In the genomic region with DNA sequence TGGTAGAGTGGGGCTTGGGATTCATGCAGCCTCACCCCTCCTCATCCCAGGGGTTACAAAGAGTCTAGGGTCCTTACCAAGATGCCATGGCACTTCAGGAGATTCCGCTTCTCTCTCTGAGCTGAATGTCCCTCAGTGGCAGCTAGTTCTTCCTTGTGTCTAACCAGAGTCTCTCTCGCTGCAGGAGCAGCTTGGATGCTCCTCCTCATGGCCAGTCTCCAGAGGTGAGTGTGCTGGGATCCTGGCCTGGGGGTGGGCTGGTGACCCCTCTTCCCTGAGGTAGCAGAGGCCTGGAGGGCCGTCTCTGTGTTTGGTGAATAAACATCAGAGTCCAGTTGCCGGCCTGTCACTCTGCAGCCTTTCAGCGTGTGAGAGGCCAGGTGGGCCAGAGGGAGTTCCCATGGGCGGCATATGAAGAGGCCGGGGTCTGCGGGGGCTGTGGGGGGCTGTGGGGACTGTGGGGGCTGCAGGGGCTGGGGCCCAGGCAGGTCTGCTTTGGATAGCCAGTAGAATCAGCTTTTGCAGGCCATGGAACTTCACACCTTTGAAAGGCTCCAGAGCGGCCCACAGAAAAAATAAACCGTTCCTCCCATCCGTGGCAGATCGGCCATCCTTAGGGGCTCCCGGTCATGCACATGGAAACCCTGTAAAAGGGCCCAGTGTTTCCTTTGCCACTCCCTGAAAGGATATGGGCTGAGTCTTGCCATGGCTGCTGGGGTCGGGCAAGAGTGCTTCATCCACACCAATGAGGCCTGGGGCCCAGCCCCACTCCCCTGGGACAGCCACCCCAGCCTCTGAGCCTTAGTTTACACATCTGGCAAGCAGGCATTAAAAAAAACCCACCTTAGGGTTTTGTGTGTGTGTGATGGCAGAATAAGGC, we compare ENCODE assay signal across 17 cellular contexts.
DNase-seq lines count a peak whose midpoint lies in the region; ATAC-seq and TF ChIP-seq lines count a peak whose summit lies in the region.
"Had no signal": no experiment of that assay in that cellular context is flagged by ENCODE, and none has a peak within 500 bp of the region (broad histone marks: within the 10 kb centered on the region; RNA-seq: fewer than 3 reads in every experiment).

No MANE protein-coding gene starts in this region.

- H3K27me3 ChIP-seq in SK-N-SH (ENCODE audit: insufficient read depth): peaks cover 15% of the 10 kb centered on the region; the same call in 1 of the 2 replicates
- peaks cover 0 to 26% (median 0%) of the 10 kb centered on the region in 3 donors for H3K27me3 ChIP-seq in stomach

- H3K4me2 ChIP-seq in SK-N-SH: no peak overlapping the region

- DNase-seq in SK-N-SH (peak; percentile 45), ecto neural progenitor cell (ENCODE audit: low spot score) (peak; percentile 40), nephron progenitor cell (no peak), stomach (peak; percentile 14), NCI-H1048 (lab: John Stamatoyannopoulos, UW) (no peak)
- no peak for DNase-seq in activated T-cell treated with anti-CD3 and anti-CD28 coated beads, Interleukin-2, amount 50 U/mL, for 24 hours
- DNase-seq: DMS79 treated with DMSO at 0.1 percent for 48 hours, HFFc6, NCI-H1694 treated with DMSO at 0.1 percent for 48 hours, NCI-H510A, NCI-H82, RPMI8226 had no signal

- no peak for TF ChIP-seq POLR2A in stomach (IDR thresholded peaks at IDR 0.05)

- no peak overlapping the region for H2AFZ ChIP-seq in SK-N-SH (ENCODE audit: low read depth)

- no peak overlapping the region for H3K4me3 Mint-ChIP-seq in nephron progenitor cell
- H3K4me3 Mint-ChIP-seq in activated T-cell treated with anti-CD3 and anti-CD28 coated beads, Interleukin-2, amount 50 U/mL, for 24 hours: no peak overlapping the region
- H3K4me3 Mint-ChIP-seq: CD14-positive monocyte, HFFc6 had no signal

- H3K9me2 ChIP-seq in SK-N-SH: no peaks in the 10 kb centered on the region

- no peak for TF ChIP-seq RAD21 in SK-N-SH (IDR thresholded peaks at IDR 0.05; ENCODE audit: low read length)

- H3K9me3 Mint-ChIP-seq in nephron progenitor cell: no peaks in the 10 kb centered on the region
- no peaks in the 10 kb centered on the region for H3K9me3 Mint-ChIP-seq in activated T-cell treated with anti-CD3 and anti-CD28 coated beads, Interleukin-2, amount 50 U/mL, for 24 hours
- H3K9me3 Mint-ChIP-seq: HFFc6 had no signal

- H3K4me3 ChIP-seq in SK-N-SH (ENCODE audit: low read depth in 2 of 2, low read length in 1 of 2): no peak overlapping the region
- H3K4me3 ChIP-seq in stomach: no peak overlapping the region
- H3K4me3 ChIP-seq: K562 had no signal

- H3K9me3 ChIP-seq in SK-N-SH (no peaks in the 10 kb centered on the region), stomach (no peaks in the 10 kb centered on the region)

- H3K27me3 Mint-ChIP-seq in nephron progenitor cell (ENCODE audit: low read depth, poor library complexity): peaks cover 12% of the 10 kb centered on the region
- H3K27me3 Mint-ChIP-seq in activated T-cell treated with anti-CD3 and anti-CD28 coated beads, Interleukin-2, amount 50 U/mL, for 24 hours: peaks cover 25% of the 10 kb centered on the region

- TF ChIP-seq CTCF in SK-N-SH (IDR thresholded peaks at IDR 0.05): no peak
- TF ChIP-seq CTCF in nephron progenitor cell (IDR thresholded peaks at IDR 0.05): no peak
- no peak for TF ChIP-seq CTCF in stomach (IDR thresholded peaks at IDR 0.05)

- H4K20me1 ChIP-seq in SK-N-SH (ENCODE audit: insufficient read depth): no peaks in the 10 kb centered on the region

- intact Hi-C loops in stomach (cut with DNase I; ENCODE audit: low total_unique reads): no loop called here

- no peak overlapping the region for H3K27ac ChIP-seq in SK-N-SH (ENCODE audit: low read depth in 2 of 2, low read length in 1 of 2)
- H3K27ac ChIP-seq in stomach: no peak overlapping the region
- H3K27ac ChIP-seq: 22Rv1 had no signal

- H3K9ac ChIP-seq in SK-N-SH: no peak overlapping the region

- H3K4me1 ChIP-seq in SK-N-SH (ENCODE audit: control insufficient read depth in 1 of 2, insufficient read depth in 2 of 2, low read depth in 1 of 2, low read length in 1 of 2) (no peaks in the 10 kb centered on the region; a peak in 1 of 4 replicates), stomach (no peaks in the 10 kb centered on the region)

- H3K4me1 Mint-ChIP-seq in nephron progenitor cell: peaks cover 80% of the 10 kb centered on the region
- H3K4me1 Mint-ChIP-seq in activated T-cell treated with anti-CD3 and anti-CD28 coated beads, Interleukin-2, amount 50 U/mL, for 24 hours (ENCODE audit: low read depth): no peaks in the 10 kb centered on the region
- H3K4me1 Mint-ChIP-seq: CD14-positive monocyte had no signal

- H3K36me3 ChIP-seq in SK-N-SH (replicated peaks in 1 of 2; ENCODE audit: control insufficient read depth in 1 of 2, insufficient read depth in 2 of 2, low read length in 1 of 2) (no peaks in the 10 kb centered on the region), stomach (no peaks in the 10 kb centered on the region)

- H3K27ac Mint-ChIP-seq in nephron progenitor cell: peak overlapping the region; percentile 79
- H3K27ac Mint-ChIP-seq in activated T-cell treated with anti-CD3 and anti-CD28 coated beads, Interleukin-2, amount 50 U/mL, for 24 hours: no peak overlapping the region
- H3K27ac Mint-ChIP-seq: HFFc6 had no signal

- H3F3A ChIP-seq in SK-N-SH (replicated peaks; ENCODE audit: insufficient read depth): no peaks in the 10 kb centered on the region

- CTCF ChIA-PET in SK-N-SH (lab: Yijun Ruan, JAX): interaction anchor here (0.8 to 2.0 kb wide), 5 partner anchors 9 to 258 kb away, joined by 3 to 9 read pairs (median 6); no protein-coding TSS in a partner anchor

- TF ChIP-seq EP300 in SK-N-SH (IDR thresholded peaks at IDR 0.05; ENCODE audit: borderline replicate concordance in 1 of 2, low read depth in 1 of 2, low read length in 1 of 2) (no peak), stomach (IDR thresholded peaks at IDR 0.05) (no peak)

- ATAC-seq in SK-N-SH treated with all-trans-retinoic acid at 6 μM for 48 hours (no peak), GM19023 (IDR thresholded peaks at IDR 0.05; ENCODE audit: unreplicated experiment) (no peak)
- ATAC-seq: K562 had no signal

- no peaks in the 10 kb centered on the region for H3K79me2 ChIP-seq in SK-N-SH (ENCODE audit: insufficient read depth)

- 53% methylated on average over 5 of the region's 14 CpGs for WGBS in SK-N-SH (ENCODE audit: low lambda C conversion rate)
- WGBS in stomach, 5 donors: 39 to 84% (median 76%) methylated on average over 3 to 14 of the region's 14 CpGs

- POLR2A ChIA-PET in SK-N-SH (lab: Yijun Ruan, JAX): no interaction called here

- no peaks in the 10 kb centered on the region for H3K36me3 Mint-ChIP-seq in nephron progenitor cell (ENCODE audit: low read depth)
- H3K36me3 Mint-ChIP-seq in activated T-cell treated with anti-CD3 and anti-CD28 coated beads, Interleukin-2, amount 50 U/mL, for 24 hours (ENCODE audit: low read depth): no peaks in the 10 kb centered on the region
- H3K36me3 Mint-ChIP-seq: CD14-positive monocyte had no signal

TF ChIP-seq in SK-N-SH, 30 proteins besides CTCF, POLR2A, EP300 and RAD21 (continues in another document):
- TF ChIP-seq NRF1 (IDR thresholded peaks at IDR 0.05; ENCODE audit: low read depth, low read length): no peak
- no peak for TF ChIP-seq SIN3A (IDR thresholded peaks at IDR 0.05; ENCODE audit: borderline replicate concordance, low read depth, low read length)
- no peak for TF ChIP-seq FOSL2 (IDR thresholded peaks at IDR 0.05; ENCODE audit: borderline replicate concordance, low read depth)
- no peak for TF ChIP-seq GABPA (IDR thresholded peaks at IDR 0.05; ENCODE audit: low read depth)
- TF ChIP-seq, protein P1, sequence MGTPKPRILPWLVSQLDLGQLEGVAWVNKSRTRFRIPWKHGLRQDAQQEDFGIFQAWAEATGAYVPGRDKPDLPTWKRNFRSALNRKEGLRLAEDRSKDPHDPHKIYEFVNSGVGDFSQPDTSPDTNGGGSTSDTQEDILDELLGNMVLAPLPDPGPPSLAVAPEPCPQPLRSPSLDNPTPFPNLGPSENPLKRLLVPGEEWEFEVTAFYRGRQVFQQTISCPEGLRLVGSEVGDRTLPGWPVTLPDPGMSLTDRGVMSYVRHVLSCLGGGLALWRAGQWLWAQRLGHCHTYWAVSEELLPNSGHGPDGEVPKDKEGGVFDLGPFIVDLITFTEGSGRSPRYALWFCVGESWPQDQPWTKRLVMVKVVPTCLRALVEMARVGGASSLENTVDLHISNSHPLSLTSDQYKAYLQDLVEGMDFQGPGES (IDR thresholded peaks at IDR 0.05; ENCODE audit: low read depth, low read length): no peak
- TF ChIP-seq, protein P2, sequence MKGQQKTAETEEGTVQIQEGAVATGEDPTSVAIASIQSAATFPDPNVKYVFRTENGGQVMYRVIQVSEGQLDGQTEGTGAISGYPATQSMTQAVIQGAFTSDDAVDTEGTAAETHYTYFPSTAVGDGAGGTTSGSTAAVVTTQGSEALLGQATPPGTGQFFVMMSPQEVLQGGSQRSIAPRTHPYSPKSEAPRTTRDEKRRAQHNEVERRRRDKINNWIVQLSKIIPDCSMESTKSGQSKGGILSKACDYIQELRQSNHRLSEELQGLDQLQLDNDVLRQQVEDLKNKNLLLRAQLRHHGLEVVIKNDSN (IDR thresholded peaks at IDR 0.05; ENCODE audit: borderline replicate concordance, low read depth): no peak

TF ChIP-seq in SK-N-SH treated with all-trans-retinoic acid at 6 μM for 48 hours, 23 proteins besides CTCF, POLR2A, EP300 and RAD21 (continues in another document):
- TF ChIP-seq ZNF8 (CRISPR knock-in tag; IDR thresholded peaks at IDR 0.05) (no peak), ZNF565 (CRISPR knock-in tag; conservative IDR thresholded peaks at IDR 0.05; ENCODE audit: low read depth) (no peak), RARB (CRISPR knock-in tag; IDR thresholded peaks at IDR 0.05) (no peak)
- TF ChIP-seq, protein P3, sequence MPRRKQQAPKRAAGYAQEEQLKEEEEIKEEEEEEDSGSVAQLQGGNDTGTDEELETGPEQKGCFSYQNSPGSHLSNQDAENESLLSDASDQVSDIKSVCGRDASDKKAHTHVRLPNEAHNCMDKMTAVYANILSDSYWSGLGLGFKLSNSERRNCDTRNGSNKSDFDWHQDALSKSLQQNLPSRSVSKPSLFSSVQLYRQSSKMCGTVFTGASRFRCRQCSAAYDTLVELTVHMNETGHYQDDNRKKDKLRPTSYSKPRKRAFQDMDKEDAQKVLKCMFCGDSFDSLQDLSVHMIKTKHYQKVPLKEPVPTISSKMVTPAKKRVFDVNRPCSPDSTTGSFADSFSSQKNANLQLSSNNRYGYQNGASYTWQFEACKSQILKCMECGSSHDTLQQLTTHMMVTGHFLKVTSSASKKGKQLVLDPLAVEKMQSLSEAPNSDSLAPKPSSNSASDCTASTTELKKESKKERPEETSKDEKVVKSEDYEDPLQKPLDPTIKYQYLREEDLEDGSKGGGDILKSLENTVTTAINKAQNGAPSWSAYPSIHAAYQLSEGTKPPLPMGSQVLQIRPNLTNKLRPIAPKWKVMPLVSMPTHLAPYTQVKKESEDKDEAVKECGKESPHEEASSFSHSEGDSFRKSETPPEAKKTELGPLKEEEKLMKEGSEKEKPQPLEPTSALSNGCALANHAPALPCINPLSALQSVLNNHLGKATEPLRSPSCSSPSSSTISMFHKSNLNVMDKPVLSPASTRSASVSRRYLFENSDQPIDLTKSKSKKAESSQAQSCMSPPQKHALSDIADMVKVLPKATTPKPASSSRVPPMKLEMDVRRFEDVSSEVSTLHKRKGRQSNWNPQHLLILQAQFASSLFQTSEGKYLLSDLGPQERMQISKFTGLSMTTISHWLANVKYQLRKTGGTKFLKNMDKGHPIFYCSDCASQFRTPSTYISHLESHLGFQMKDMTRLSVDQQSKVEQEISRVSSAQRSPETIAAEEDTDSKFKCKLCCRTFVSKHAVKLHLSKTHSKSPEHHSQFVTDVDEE (CRISPR knock-in tag; IDR thresholded peaks at IDR 0.05): no peak

Comparison
In these comparisons a context has a peak if more than half of its experiments do, and no peak if none do; other contexts are left out.
1. DNase-seq: peak in SK-N-SH (single experiment), ecto neural progenitor cell (single experiment) and stomach (single experiment); none in nephron progenitor cell (single experiment), activated T-cell treated with anti-CD3 and anti-CD28 coated beads, Interleukin-2, amount 50 U/mL, for 24 hours (single experiment) and NCI-H1048 (single experiment).